ENCODE assay signal across 26 cellular contexts in the genomic region with DNA sequence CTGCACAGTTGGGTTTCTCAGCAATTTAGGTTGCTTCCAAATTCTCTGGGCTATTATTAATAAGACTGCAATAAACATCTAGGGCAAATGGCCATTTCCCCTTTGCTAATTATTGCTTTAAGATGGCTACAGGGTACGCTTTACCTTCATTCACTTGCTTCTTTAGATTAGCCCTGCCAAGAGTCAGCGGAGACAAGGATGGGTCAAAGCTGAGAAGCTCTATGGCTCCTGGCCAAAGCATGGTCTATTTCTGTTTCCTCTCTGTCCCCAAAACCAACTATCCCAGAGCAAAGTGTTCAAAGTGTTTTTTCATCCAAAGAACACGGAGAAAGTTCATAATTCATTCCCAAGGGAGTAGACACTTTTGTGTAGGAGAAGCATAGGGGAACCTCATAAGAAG.
"Had no signal": no experiment of that assay in that cellular context is flagged by ENCODE, and none has a peak within 500 bp of the region (broad histone marks: within the 10 kb centered on the region; RNA-seq: fewer than 3 reads in every experiment).

No MANE protein-coding gene starts in this region.

- H3K27me3 Mint-ChIP-seq: activated B cell treated with CpG ODN at 0.5 μM for 24 hours; activated CD4-positive, alpha-beta memory T cell treated with anti-CD3 and anti-CD28 coated beads, Interleukin-2, amount 10 ng/mL, durations not matched to agents 7 days and 5 days; activated naive CD4-positive, alpha-beta T cell treated with anti-CD3 and anti-CD28 coated beads, Interleukin-2, amount 50 U/mL, for 24 hours; activated T-helper 17 cell treated with anti-CD3 and anti-CD28 coated beads, Interleukin-2, amount 50 U/mL, for 72 hours; T-cell had no signal

- H3K4me1 Mint-ChIP-seq: activated B cell treated with CpG ODN at 0.5 μM for 24 hours had no signal

- H3K9me3 Mint-ChIP-seq: activated CD4-positive, alpha-beta memory T cell treated with anti-CD3 and anti-CD28 coated beads, Interleukin-2, amount 10 ng/mL, durations not matched to agents 7 days and 5 days; activated naive CD4-positive, alpha-beta T cell treated with anti-CD3 and anti-CD28 coated beads, Interleukin-2, amount 50 U/mL, for 24 hours; activated T-helper 17 cell treated with anti-CD3 and anti-CD28 coated beads, Interleukin-2, amount 50 U/mL, for 72 hours had no signal

- DNase-seq: activated B cell treated with CpG ODN at 0.5 μM for 24 hours; activated CD4-positive, alpha-beta memory T cell treated with anti-CD3 and anti-CD28 coated beads, Interleukin-2, amount 10 ng/mL, durations not matched to agents 7 days and 5 days; activated CD4-positive, alpha-beta T cell treated with anti-CD3 and anti-CD28 coated beads for 1 hour; activated CD4-positive, alpha-beta T cell treated with anti-CD3 and anti-CD28 coated beads, Interleukin-2, amount 50 U/mL, for 1 hour; activated gamma-delta T cell treated with Interleukin-2 at 50 U/mL for 16 hours; activated T-cell treated with anti-CD3 and anti-CD28 coated beads for 4 hours; activated T-cell treated with anti-CD3 and anti-CD28 coated beads, Interleukin-2, amount 50 U/mL, for 48 hours; amygdala; brain microvascular endothelial cell; caudate nucleus; IMR-90; Kasumi-1; KBM-7; NCI-H1105 treated with DMSO at 0.1 percent for 48 hours; NCI-H1436 treated with DMSO at 0.1 percent for 48 hours; NCI-H187; NCI-H2081; NCI-H510A treated with DMSO at 0.1 percent for 48 hours; NCI-H69; PC-3; T-cell; T-helper 2 cell; T1000 had no signal

- H3K27ac ChIP-seq: brain microvascular endothelial cell, SK-N-MC had no signal

- ATAC-seq: activated T-helper 17 cell treated with anti-CD3 and anti-CD28 coated beads, Interleukin-2, amount 50 U/mL, for 72 hours; PC-3; T-cell had no signal

- H3K4me3 ChIP-seq: SK-N-MC had no signal

- H3K27ac Mint-ChIP-seq: activated B cell treated with CpG ODN at 0.5 μM for 24 hours; activated CD4-positive, alpha-beta memory T cell treated with anti-CD3 and anti-CD28 coated beads, Interleukin-2, amount 10 ng/mL, durations not matched to agents 7 days and 5 days; activated T-helper 17 cell treated with anti-CD3 and anti-CD28 coated beads, Interleukin-2, amount 50 U/mL, for 72 hours; T-cell had no signal

- H3K27me3 ChIP-seq: brain microvascular endothelial cell had no signal

- H3K4me3 Mint-ChIP-seq: activated B cell treated with CpG ODN at 0.5 μM for 24 hours; activated CD4-positive, alpha-beta memory T cell treated with anti-CD3 and anti-CD28 coated beads, Interleukin-2, amount 10 ng/mL, durations not matched to agents 7 days and 5 days; activated naive CD4-positive, alpha-beta T cell treated with anti-CD3 and anti-CD28 coated beads, Interleukin-2, amount 50 U/mL, for 24 hours; activated T-helper 17 cell treated with anti-CD3 and anti-CD28 coated beads, Interleukin-2, amount 50 U/mL, for 72 hours had no signal
